ENCODE assay signal across 8 cellular contexts in genomic region chr12:6788972-6789905, GRCh38. TPM values are rescaled to one million over a fixed set of nuclear protein-coding genes. Genes with fewer than 3 reads are reported as not detected.
DNase-seq lines count a peak whose midpoint lies in the region; ATAC-seq lines count a peak whose summit lies in the region.

Gene CD4 (plus strand): TSS chr12:6789528. CDS start chr12:6800139, 10,611 bp downstream.

- H3K9me3 ChIP-seq in HUES64 (ENCODE audit: insufficient read depth, low read depth, low read length) = no peaks in the 10 kb centered on the region

- H3K4me3 ChIP-seq in HUES64 (ENCODE audit: low read length) = no peak within 1 kb of the TSS

- H3K4me1 Mint-ChIP-seq in activated CD4-positive, alpha-beta memory T cell treated with anti-CD3 and anti-CD28 coated beads, Interleukin-2, amount 10 ng/mL, durations not matched to agents 7 days and 5 days = peaks cover 57% of the 10 kb centered on the region

- no peaks in the 10 kb centered on the region for H3K27me3 ChIP-seq in HUES64 (ENCODE audit: insufficient read depth, low read length)

- peaks cover 34% of the 10 kb centered on the region for H3K36me3 Mint-ChIP-seq in activated CD4-positive, alpha-beta memory T cell treated with anti-CD3 and anti-CD28 coated beads, Interleukin-2, amount 10 ng/mL, durations not matched to agents 7 days and 5 days (ENCODE audit: low read depth)

- no peaks in the 10 kb centered on the region for H3K36me3 ChIP-seq in HUES64 (ENCODE audit: insufficient read depth, low read length)

- H3K27ac ChIP-seq in HUES64 (ENCODE audit: low read depth, low read length) = peak within 1 kb of the TSS; percentile 51; the same call in 1 of the 2 replicates

- H3K4me3 Mint-ChIP-seq in activated CD4-positive, alpha-beta memory T cell treated with anti-CD3 and anti-CD28 coated beads, Interleukin-2, amount 10 ng/mL, durations not matched to agents 7 days and 5 days = peak within 1 kb of the TSS; percentile 93

- POLR2A ChIA-PET in activated CD4-positive, alpha-beta memory T cell treated with anti-CD3 and anti-CD28 coated beads, Interleukin-2, amount 10 ng/mL, durations not matched to agents 7 days and 5 days (lab: Charles Lee) = interaction anchor here (0.6 to 7.9 kb wide), 17 partner anchors 10 to 254 kb away, joined by 3 to 153 read pairs (median 9); partner anchors contain the start of genes C12orf57, CDCA3, COPS7A and GAPDH

- CTCF ChIA-PET in activated CD4-positive, alpha-beta memory T cell treated with anti-CD3 and anti-CD28 coated beads, Interleukin-2, amount 10 ng/mL, durations not matched to agents 7 days and 5 days (lab: Charles Lee) = interaction anchor here (0.7 to 5.9 kb wide), 16 partner anchors 9 to 175 kb away, joined by 3 to 53 read pairs (median 5); partner anchors contain the start of genes COPS7A, LAG3, MLF2 and PTMS

- ATAC-seq in GM19467 (IDR thresholded peaks at IDR 0.05; ENCODE audit: unreplicated experiment) (no peak), HG02938 (IDR thresholded peaks at IDR 0.05; ENCODE audit: unreplicated experiment) (no peak)

- no peaks in the 10 kb centered on the region for H3K27me3 Mint-ChIP-seq in activated CD4-positive, alpha-beta memory T cell treated with anti-CD3 and anti-CD28 coated beads, Interleukin-2, amount 10 ng/mL, durations not matched to agents 7 days and 5 days

- peak within 1 kb of the TSS; percentile 90 for H3K27ac Mint-ChIP-seq in activated CD4-positive, alpha-beta memory T cell treated with anti-CD3 and anti-CD28 coated beads, Interleukin-2, amount 10 ng/mL, durations not matched to agents 7 days and 5 days

- H3K9ac ChIP-seq in HUES64 (ENCODE audit: low read depth, low read length) = peak within 1 kb of the TSS; percentile 11; the same call in 1 of the 2 replicates

- peak; percentile 89 for DNase-seq in activated CD4-positive, alpha-beta memory T cell treated with anti-CD3 and anti-CD28 coated beads, Interleukin-2, amount 10 ng/mL, durations not matched to agents 7 days and 5 days
- DNase-seq in hepatic stellate cell (ENCODE audit: low spot score) (peak; percentile 58), G401 (ENCODE audit: low spot score) (no peak), NCI-H1048 (lab: John Stamatoyannopoulos, UW) (no peak)
- peak; percentile 41 to 64 for DNase-seq in stimulated activated CD4-positive, alpha-beta T cell treated with anti-CD3 and anti-CD28 coated beads, Interleukin-1b, Interleukin-23, amount 100 ng/mL, for 4 hours (ENCODE audit: low read depth in 2 of 2)

- H3K4me1 ChIP-seq in HUES64 (ENCODE audit: insufficient read depth, low read length) = peaks cover 20% of the 10 kb centered on the region

- 63% methylated on average over 18 of the region's 18 CpGs for WGBS in HUES64

- in situ Hi-C loops in G401 (cut with HindIII; ENCODE audit: low sequenced_read_pairs) = no loop called here

- no peaks in the 10 kb centered on the region for H3K9me3 Mint-ChIP-seq in activated CD4-positive, alpha-beta memory T cell treated with anti-CD3 and anti-CD28 coated beads, Interleukin-2, amount 10 ng/mL, durations not matched to agents 7 days and 5 days

RNA-seq across cellular contexts. Expression of gene CD4, which starts in this region (rescaled TPM):
- 2.3 TPM for polyA plus RNA-seq in HUES64 (2013, experiment 1 of 2)
- 3.8 TPM for polyA plus RNA-seq in HUES64 (2013, experiment 2 of 2)
- total RNA-seq in activated CD4-positive, alpha-beta memory T cell treated with anti-CD3 and anti-CD28 coated beads, Interleukin-2, amount 10 ng/mL, durations not matched to agents 7 days and 5 days = 100 to 1,000 TPM; 324 to 327 TPM
- total RNA-seq in G401 (2014; rRNA removed; shearing (Covaris generic)) = 0.34 and 1.3 TPM in 2 replicates

Comparison
In these comparisons a context has a peak if more than half of its experiments do, and no peak if none do; other contexts are left out.
1. RNA of gene CD4 (total RNA-seq): 324 to 327 TPM in activated CD4-positive, alpha-beta memory T cell treated with anti-CD3 and anti-CD28 coated beads, Interleukin-2, amount 10 ng/mL, durations not matched to agents 7 days and 5 days; 0.34 to 1.3 TPM in G401; every median in the first group is over 100 times any median in the second.
2. DNase-seq: peak in activated CD4-positive, alpha-beta memory T cell treated with anti-CD3 and anti-CD28 coated beads, Interleukin-2, amount 10 ng/mL, durations not matched to agents 7 days and 5 days (single experiment), hepatic stellate cell (single experiment) and stimulated activated CD4-positive, alpha-beta T cell treated with anti-CD3 and anti-CD28 coated beads, Interleukin-1b, Interleukin-23, amount 100 ng/mL, for 4 hours (2 of 2); none in G401 (single experiment) and NCI-H1048 (single experiment).